ENCODE assay signal across 8 cellular contexts in genomic region chr16:3610698-3611144, GRCh38. TPM values are rescaled to one million over a fixed set of nuclear protein-coding genes. Genes with fewer than 3 reads are reported as not detected.
A peak's percentile ranks its signal among the peaks of the same experiment; 100 is the strongest.
DNase-seq lines count a peak whose midpoint lies in the region; ATAC-seq and TF ChIP-seq lines count a peak whose summit lies in the region.

No MANE protein-coding gene starts in this region.

- H3K27ac ChIP-seq in coronary artery: peak overlapping the region; percentile 66 to 91

- peak overlapping the region; percentile 99 for H3K4me3 ChIP-seq in coronary artery
- H3K4me3 ChIP-seq in mucosa of stomach (ENCODE audit: low read length): peak overlapping the region; percentile 76

- no peaks in the 10 kb centered on the region for H3K9me3 ChIP-seq in mucosa of stomach (ENCODE audit: control insufficient read depth, low read length)

- peak; percentile 47 for DNase-seq in G401 (ENCODE audit: low spot score)
- DNase-seq in LHCN-M2 (ENCODE audit: low read depth): peak; percentile 2
- DNase-seq in coronary artery (ENCODE audit: low spot score): no peak
- DNase-seq in SK-N-DZ (ENCODE audit: low spot score): no peak
- DNase-seq in activated CD8-positive, alpha-beta memory T cell treated with anti-CD3 and anti-CD28 coated beads, Interleukin-2, amount 50 U/mL, for 48 hours: no peak

- ATAC-seq in HG03159 (IDR thresholded peaks at IDR 0.05; ENCODE audit: unreplicated experiment) (no peak), GM18517 (IDR thresholded peaks at IDR 0.05; ENCODE audit: unreplicated experiment) (no peak)

- H3K9ac ChIP-seq in mucosa of stomach (ENCODE audit: low read length): peak overlapping the region; percentile 88

- no peak for TF ChIP-seq CTCF in coronary artery (IDR thresholded peaks at IDR 0.05)

- peaks cover 18% of the 10 kb centered on the region for H3K4me1 ChIP-seq in mucosa of stomach (ENCODE audit: control insufficient read depth, insufficient read depth, low read length)

- no peaks in the 10 kb centered on the region for H3K27me3 ChIP-seq in mucosa of stomach (ENCODE audit: control insufficient read depth, insufficient read depth, low read length)

- H3K36me3 ChIP-seq in mucosa of stomach (ENCODE audit: control insufficient read depth, insufficient read depth, low read length): no peaks in the 10 kb centered on the region

- in situ Hi-C loops in G401 (cut with HindIII; ENCODE audit: low sequenced_read_pairs): no loop called here

RNA-seq across cellular contexts. Expression of gene SLX4, which starts 0.7 kb away (rescaled TPM):
- 4.8 and 5.9 TPM in 2 replicates for total RNA-seq in G401 (2014; rRNA removed; shearing (Covaris generic))
- 6.8 and 7.0 TPM in 2 replicates for total RNA-seq in LHCN-M2 (2014; rRNA removed)
- 3.5 TPM for polyA plus RNA-seq in LHCN-M2 (2012)
- polyA plus RNA-seq in SK-N-DZ (2014; cell fraction: cytosol; rRNA removed): 4.0 and 4.2 TPM in 2 replicates
- polyA plus RNA-seq in SK-N-DZ (2014; cell fraction: nucleus; rRNA removed): 9.0 and 13.8 TPM in 2 replicates

RNA-seq across cellular contexts. Expression of gene NLRC3, which starts 33.5 kb away (rescaled TPM):
- total RNA-seq in G401 (2014; rRNA removed; shearing (Covaris generic)): 0.12 TPM in 1 of 2 replicates, not detected in the other
- total RNA-seq in LHCN-M2 (2014; rRNA removed): not detected in 2 replicates
- polyA plus RNA-seq in LHCN-M2 (2012): 0.06 TPM
- not detected in 2 replicates for polyA plus RNA-seq in SK-N-DZ (2014; cell fraction: cytosol; rRNA removed)
- polyA plus RNA-seq in SK-N-DZ (2014; cell fraction: nucleus; rRNA removed): 0.65 TPM in 1 of 2 replicates, not detected in the other

RNA-seq across cellular contexts. Expression of gene DNASE1, which starts 43.8 kb away (rescaled TPM):
- total RNA-seq in G401 (2014; rRNA removed; shearing (Covaris generic)): 9.4 and 15.4 TPM in 2 replicates
- 7.3 and 10.6 TPM in 2 replicates for total RNA-seq in LHCN-M2 (2014; rRNA removed)
- 7.0 TPM for polyA plus RNA-seq in LHCN-M2 (2012)
- 18.7 and 22.3 TPM in 2 replicates for polyA plus RNA-seq in SK-N-DZ (2014; cell fraction: cytosol; rRNA removed)
- polyA plus RNA-seq in SK-N-DZ (2014; cell fraction: nucleus; rRNA removed): 16.6 and 27.5 TPM in 2 replicates

Comparison
In these comparisons a context has a peak if more than half of its experiments do, and no peak if none do; other contexts are left out.
1. DNase-seq: peak in G401 (single experiment) and LHCN-M2 (single experiment); none in coronary artery (single experiment), SK-N-DZ (single experiment) and activated CD8-positive, alpha-beta memory T cell treated with anti-CD3 and anti-CD28 coated beads, Interleukin-2, amount 50 U/mL, for 48 hours (single experiment).